In genomic region chr15:74192751-74193150, GRCh38 we compare ENCODE assay signal across 17 cellular contexts. TPM values are rescaled to one million over a fixed set of nuclear protein-coding genes. Genes with fewer than 3 reads are reported as not detected.
"Had no signal": no experiment of that assay in that cellular context is flagged by ENCODE, and none has a peak within 500 bp of the region (broad histone marks: within the 10 kb centered on the region; RNA-seq: fewer than 3 reads in every experiment).

No MANE protein-coding gene starts in this region.

- H3K4me1 Mint-ChIP-seq: activated CD8-positive, alpha-beta memory T cell treated with anti-CD3 and anti-CD28 coated beads, Interleukin-2, amount 10 ng/mL, durations not matched to agents 7 days and 5 days; activated naive CD4-positive, alpha-beta T cell treated with anti-CD3 and anti-CD28 coated beads, Interleukin-2, amount 10 ng/mL, durations not matched to agents 7 days and 5 days; endodermal cell had no signal

- H3K27ac Mint-ChIP-seq: activated CD4-positive, alpha-beta memory T cell treated with anti-CD3 and anti-CD28 coated beads for 36 hours; activated CD8-positive, alpha-beta memory T cell treated with anti-CD3 and anti-CD28 coated beads, Interleukin-2, amount 10 ng/mL, durations not matched to agents 7 days and 5 days; activated naive CD4-positive, alpha-beta T cell treated with anti-CD3 and anti-CD28 coated beads, Interleukin-2, amount 10 ng/mL, durations not matched to agents 7 days and 5 days; activated T-cell treated with anti-CD3 and anti-CD28 coated beads, Interleukin-2, amount 50 U/mL, for 24 hours; endodermal cell had no signal

- H3K27me3 ChIP-seq: ascending aorta, gastrocnemius medialis, heart right ventricle, pancreas had no signal

- H3K36me3 ChIP-seq: ascending aorta, gastrocnemius medialis, heart right ventricle, pancreas had no signal

- H3K4me3 ChIP-seq: ascending aorta, gastrocnemius medialis, heart right ventricle, pancreas had no signal

- H3K27me3 Mint-ChIP-seq: activated CD4-positive, alpha-beta memory T cell treated with anti-CD3 and anti-CD28 coated beads for 36 hours; activated CD8-positive, alpha-beta memory T cell treated with anti-CD3 and anti-CD28 coated beads, Interleukin-2, amount 10 ng/mL, durations not matched to agents 7 days and 5 days; activated T-cell treated with anti-CD3 and anti-CD28 coated beads, Interleukin-2, amount 50 U/mL, for 24 hours had no signal

- H3K9me3 ChIP-seq: ascending aorta, gastrocnemius medialis, heart right ventricle, pancreas had no signal

- DNase-seq: activated CD4-positive, alpha-beta memory T cell treated with anti-CD3 and anti-CD28 coated beads for 36 hours; activated CD4-positive, alpha-beta T cell treated with anti-CD3 and anti-CD28 coated beads for 1 hour; activated CD8-positive, alpha-beta memory T cell treated with anti-CD3 and anti-CD28 coated beads, Interleukin-2, amount 10 ng/mL, durations not matched to agents 7 days and 5 days; activated naive CD4-positive, alpha-beta T cell treated with anti-CD3 and anti-CD28 coated beads, Interleukin-2, amount 10 ng/mL, durations not matched to agents 7 days and 5 days; activated T-cell treated with anti-CD3 and anti-CD28 coated beads, Interleukin-2, amount 50 U/mL, for 24 hours; endodermal cell; erythroblast; gastrocnemius medialis; heart right ventricle; stimulated activated CD4-positive, alpha-beta T cell treated with anti-CD3 and anti-CD28 coated beads, Interleukin-1b, Interleukin-23, amount 100 ng/mL, for 48 hours had no signal

- H3K9me3 Mint-ChIP-seq: activated CD4-positive, alpha-beta memory T cell treated with anti-CD3 and anti-CD28 coated beads for 36 hours; activated naive CD4-positive, alpha-beta T cell treated with anti-CD3 and anti-CD28 coated beads, Interleukin-2, amount 10 ng/mL, durations not matched to agents 7 days and 5 days; activated T-cell treated with anti-CD3 and anti-CD28 coated beads, Interleukin-2, amount 50 U/mL, for 24 hours; endodermal cell had no signal

- ATAC-seq: activated CD8-positive, alpha-beta memory T cell treated with anti-CD3 and anti-CD28 coated beads, Interleukin-2, amount 10 ng/mL, durations not matched to agents 7 days and 5 days; gastrocnemius medialis; heart right ventricle; pancreas; sciatic nerve had no signal

- H3K36me3 Mint-ChIP-seq: activated CD4-positive, alpha-beta memory T cell treated with anti-CD3 and anti-CD28 coated beads for 36 hours; activated CD8-positive, alpha-beta memory T cell treated with anti-CD3 and anti-CD28 coated beads, Interleukin-2, amount 10 ng/mL, durations not matched to agents 7 days and 5 days; activated naive CD4-positive, alpha-beta T cell treated with anti-CD3 and anti-CD28 coated beads, Interleukin-2, amount 10 ng/mL, durations not matched to agents 7 days and 5 days had no signal

- H3K4me1 ChIP-seq: gastrocnemius medialis, pancreas had no signal

- H3K27ac ChIP-seq: ascending aorta, gastrocnemius medialis, heart right ventricle, pancreas had no signal

- H3K4me3 Mint-ChIP-seq: activated CD4-positive, alpha-beta memory T cell treated with anti-CD3 and anti-CD28 coated beads for 36 hours; activated CD8-positive, alpha-beta memory T cell treated with anti-CD3 and anti-CD28 coated beads, Interleukin-2, amount 10 ng/mL, durations not matched to agents 7 days and 5 days; activated naive CD4-positive, alpha-beta T cell treated with anti-CD3 and anti-CD28 coated beads, Interleukin-2, amount 10 ng/mL, durations not matched to agents 7 days and 5 days; activated T-cell treated with anti-CD3 and anti-CD28 coated beads, Interleukin-2, amount 50 U/mL, for 24 hours; endodermal cell had no signal

RNA-seq across cellular contexts. Expression of gene STRA6, which starts 9.8 kb away (rescaled TPM):
- total RNA-seq: activated CD4-positive, alpha-beta memory T cell treated with anti-CD3 and anti-CD28 coated beads for 36 hours; ascending aorta; gastrocnemius medialis; mesenteric fat pad had no signal

RNA-seq across cellular contexts. Expression of gene ISLR, which starts 19.2 kb away (rescaled TPM):
- total RNA-seq: activated CD4-positive, alpha-beta memory T cell treated with anti-CD3 and anti-CD28 coated beads for 36 hours; activated CD8-positive, alpha-beta memory T cell treated with anti-CD3 and anti-CD28 coated beads, Interleukin-2, amount 10 ng/mL, durations not matched to agents 7 days and 5 days; dermis microvascular lymphatic vessel endothelial cell had no signal
- polyA plus RNA-seq: neural cell had no signal

RNA-seq across cellular contexts. Expression of gene CCDC33, which starts 43.4 kb away (rescaled TPM):
- total RNA-seq: activated CD4-positive, alpha-beta memory T cell treated with anti-CD3 and anti-CD28 coated beads for 36 hours; activated CD8-positive, alpha-beta memory T cell treated with anti-CD3 and anti-CD28 coated beads, Interleukin-2, amount 10 ng/mL, durations not matched to agents 7 days and 5 days; ascending aorta; dermis microvascular lymphatic vessel endothelial cell; gastrocnemius medialis; heart right ventricle; lower leg skin; mesenteric fat pad; pancreas; sciatic nerve had no signal
- polyA plus RNA-seq: heart right ventricle, pancreas had no signal
